ENCODE assay signal across 8 cellular contexts in the genomic region with DNA sequence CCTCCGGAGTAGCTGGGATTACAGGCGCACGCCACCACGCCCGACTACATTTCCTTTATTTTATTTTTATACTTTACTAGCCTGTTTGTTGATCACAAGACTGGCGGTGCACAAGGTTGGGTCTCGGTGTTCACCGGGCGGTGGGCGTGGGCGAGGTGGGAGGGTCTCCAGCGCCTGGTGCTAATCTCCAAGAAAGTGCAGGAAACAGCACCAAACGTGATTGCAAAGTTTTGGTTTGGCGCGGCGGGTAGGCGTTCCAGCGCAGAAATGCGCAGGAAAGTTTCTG. TPM values are rescaled to one million over a fixed set of nuclear protein-coding genes. Genes with fewer than 3 reads are reported as not detected.
DNase-seq lines count a peak whose midpoint lies in the region; ATAC-seq lines count a peak whose summit lies in the region.

No MANE protein-coding gene starts in this region.

- H3K9me3 ChIP-seq in neuronal stem cell (replicated peaks in 1 of 2; ENCODE audit: control insufficient read depth in 2 of 2, insufficient read depth in 1 of 2, low read depth in 1 of 2, low read length in 2 of 2), result peaks cover 4 to 13% of the 10 kb centered on the region in 2 donors

- H3K4me3 Mint-ChIP-seq in IgD-negative memory B cell, result peak overlapping the region; percentile 98 to 100 (median 99)
- H3K4me3 Mint-ChIP-seq in effector memory CD8-positive, alpha-beta T cell, result peak overlapping the region; percentile 95 to 98

- no peak overlapping the region for H2BK15ac ChIP-seq in neuronal stem cell (ENCODE audit: low read length)

- peak overlapping the region in 1 of 2 donors; percentile 73 for H3K4me3 ChIP-seq in neuronal stem cell (ENCODE audit: low read length in 2 of 2)

- no peak overlapping the region for H3K9ac ChIP-seq in neuronal stem cell (ENCODE audit: low read depth, low read length, poor library complexity)

- H4K91ac ChIP-seq in neuronal stem cell (ENCODE audit: low read depth, low read length, poor library complexity), result no peak overlapping the region

- no peak overlapping the region for H4K8ac ChIP-seq in neuronal stem cell (ENCODE audit: low read depth, low read length)

- peaks cover 26% of the 10 kb centered on the region for H3K36me3 Mint-ChIP-seq in IgD-negative memory B cell
- peaks cover 18% of the 10 kb centered on the region for H3K36me3 Mint-ChIP-seq in effector memory CD8-positive, alpha-beta T cell (ENCODE audit: insufficient read depth)

- no peak overlapping the region for H3K18ac ChIP-seq in neuronal stem cell (ENCODE audit: low read length)

- in situ Hi-C loops in G401 (cut with HindIII; ENCODE audit: low sequenced_read_pairs), result no loop called here

- H2BK5ac ChIP-seq in neuronal stem cell (ENCODE audit: low read length), result no peak overlapping the region

- H3K36me3 ChIP-seq in neuronal stem cell (replicated peaks in 1 of 2; ENCODE audit: control insufficient read depth in 2 of 2, insufficient read depth in 2 of 2, low read length in 2 of 2), result peaks cover 0 to 1% of the 10 kb centered on the region in 2 donors

- no peaks in the 10 kb centered on the region for H3K4me1 ChIP-seq in neuronal stem cell (ENCODE audit: control insufficient read depth in 2 of 2, insufficient read depth in 1 of 2, low read depth in 1 of 2, low read length in 2 of 2)

- no peak overlapping the region for H2BK120ac ChIP-seq in neuronal stem cell (ENCODE audit: low read depth, low read length)

- no peaks in the 10 kb centered on the region for H3K27me3 Mint-ChIP-seq in IgD-negative memory B cell
- H3K27me3 Mint-ChIP-seq in effector memory CD8-positive, alpha-beta T cell, result peaks cover 7 to 10% of the 10 kb centered on the region in 2 donors

- no peak for ATAC-seq in effector memory CD8-positive, alpha-beta T cell (replicated peaks)
- ATAC-seq in HG03097 (IDR thresholded peaks at IDR 0.05; ENCODE audit: low FRiP score, unreplicated experiment), result no peak

- H2BK12ac ChIP-seq in neuronal stem cell (ENCODE audit: low read length), result no peak overlapping the region

- no peak overlapping the region for H3K14ac ChIP-seq in neuronal stem cell (ENCODE audit: low read length)

- H3K4me1 Mint-ChIP-seq in IgD-negative memory B cell, result peaks cover 6 to 18% (median 13%) of the 10 kb centered on the region in 3 donors
- H3K4me1 Mint-ChIP-seq in effector memory CD8-positive, alpha-beta T cell (ENCODE audit: low read depth in 2 of 2), result peaks cover 2 to 15% of the 10 kb centered on the region in 2 donors

- H2AFZ ChIP-seq in neuronal stem cell (ENCODE audit: low read length), result no peak overlapping the region

- no peak overlapping the region for H3K4me2 ChIP-seq in neuronal stem cell (ENCODE audit: insufficient read depth, low read length, poor library complexity, severe bottlenecking)

- H3K27ac ChIP-seq in neuronal stem cell (replicated peaks; ENCODE audit: low read length), result peak overlapping the region; percentile 20

- H3K79me1 ChIP-seq in neuronal stem cell (ENCODE audit: low read depth, low read length), result peaks cover 1% of the 10 kb centered on the region

- H3K27me3 ChIP-seq in neuronal stem cell (ENCODE audit: control insufficient read depth in 3 of 3, insufficient read depth in 3 of 3, low read depth in 1 of 3, low read length in 3 of 3), result no peaks in the 10 kb centered on the region

- H2AK5ac ChIP-seq in neuronal stem cell (ENCODE audit: low read depth, low read length), result no peak overlapping the region

- no CpG with 5 or more reads among the region's 19 CpGs for WGBS in neuronal stem cell (ENCODE audit: extremely low coverage in 2 of 2, insufficient read length in 2 of 2, insufficient replicate concordance in 1 of 2), 2 donors

- H3K9me3 Mint-ChIP-seq in IgD-negative memory B cell, result peaks cover 9 to 30% (median 23%) of the 10 kb centered on the region in 3 donors
- H3K9me3 Mint-ChIP-seq in effector memory CD8-positive, alpha-beta T cell, result peaks cover 11 to 20% of the 10 kb centered on the region in 2 donors

- no peak overlapping the region for H3K23ac ChIP-seq in neuronal stem cell (ENCODE audit: low read depth, low read length, poor library complexity)

- H3K27ac Mint-ChIP-seq in IgD-negative memory B cell, result peak overlapping the region; percentile 98 to 100 (median 98)
- H3K27ac Mint-ChIP-seq in effector memory CD8-positive, alpha-beta T cell, result peak overlapping the region; percentile 98 to 99

- DNase-seq in AG20443 (ENCODE audit: low spot score), result peak; percentile 11
- no peak for DNase-seq in effector memory CD8-positive, alpha-beta T cell
- no peak for DNase-seq in neuronal stem cell (ENCODE audit: low spot score)
- no peak for DNase-seq in G401 (ENCODE audit: low spot score)
- no peak for DNase-seq in hippocampal formation (lab: John Stamatoyannopoulos, UW)
- no peak for DNase-seq in stimulated activated CD4-positive, alpha-beta T cell treated with anti-CD3 and anti-CD28 coated beads, Interleukin-4, amount 100 ng/mL, for 4 hours

- no peak overlapping the region for H3K4ac ChIP-seq in neuronal stem cell (ENCODE audit: low read length)

RNA-seq across cellular contexts. Expression of a gene that starts 24.1 kb away (rescaled TPM):
- polyA plus RNA-seq in IgD-negative memory B cell, result 0.53 TPM
- polyA plus RNA-seq in neuronal stem cell (2013, experiment 1 of 2), result 6.3 TPM
- 6.9 TPM for polyA plus RNA-seq in neuronal stem cell (2013, experiment 2 of 2)
- total RNA-seq in G401 (2014; rRNA removed; shearing (Covaris generic)), result 2.6 and 3.8 TPM in 2 replicates

RNA-seq across cellular contexts. Expression of a gene that starts 41.5 kb away (rescaled TPM):
- 5.4 TPM for polyA plus RNA-seq in IgD-negative memory B cell
- polyA plus RNA-seq in neuronal stem cell (2013, experiment 1 of 2), result 4.1 TPM
- polyA plus RNA-seq in neuronal stem cell (2013, experiment 2 of 2), result 4.6 TPM
- 1.1 and 2.1 TPM in 2 replicates for total RNA-seq in G401 (2014; rRNA removed; shearing (Covaris generic))

RNA-seq across cellular contexts. Expression of a gene that starts 54.0 kb away (rescaled TPM):
- polyA plus RNA-seq in IgD-negative memory B cell, result 6.1 TPM
- 6.2 TPM for polyA plus RNA-seq in neuronal stem cell (2013, experiment 1 of 2)
- 6.2 TPM for polyA plus RNA-seq in neuronal stem cell (2013, experiment 2 of 2)
- total RNA-seq in G401 (2014; rRNA removed; shearing (Covaris generic)), result 1.8 and 2.1 TPM in 2 replicates
